ENCODE assay signal across 15 cellular contexts in the genomic region with DNA sequence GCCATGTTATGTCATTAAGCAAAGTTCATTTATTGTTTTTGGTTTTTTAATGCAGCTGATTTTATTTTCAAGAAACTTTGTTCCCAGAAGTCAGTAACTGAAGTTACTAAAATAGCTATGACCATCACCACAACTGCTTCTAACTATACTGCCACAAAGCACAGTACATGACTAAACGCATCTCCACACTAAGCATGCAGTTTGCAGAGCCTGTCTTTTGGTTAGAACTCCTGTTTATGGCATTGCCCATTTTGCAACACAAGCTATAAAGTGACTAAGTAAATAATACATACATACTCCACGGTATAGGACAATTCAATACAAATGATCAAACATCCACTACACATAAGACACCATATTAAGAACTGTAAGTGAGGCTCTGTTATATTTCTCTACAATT.
DNase-seq lines count a peak whose midpoint lies in the region; ATAC-seq and TF ChIP-seq lines count a peak whose summit lies in the region.
"Had no signal": no experiment of that assay in that cellular context is flagged by ENCODE, and none has a peak within 500 bp of the region (broad histone marks: within the 10 kb centered on the region; RNA-seq: fewer than 3 reads in every experiment).

No MANE protein-coding gene starts in this region.

- H4K8ac ChIP-seq in neuronal stem cell (ENCODE audit: low read depth, low read length): no peak overlapping the region

- no peaks in the 10 kb centered on the region for H3K27me3 Mint-ChIP-seq in activated T-cell treated with anti-CD3 and anti-CD28 coated beads, Interleukin-2, amount 50 U/mL, for 24 hours
- H3K27me3 Mint-ChIP-seq in brain (peaks cover 4% of the 10 kb centered on the region), osteocyte (ENCODE audit: unreplicated experiment) (no peaks in the 10 kb centered on the region)
- H3K27me3 Mint-ChIP-seq in natural killer cell treated with Interleukin-12 subunit alpha and Interleukin-12 subunit beta and Interleukin-15 and Interleukin-18, amount 100 ng/mL, for 72 hours: no peaks in the 10 kb centered on the region

- peak overlapping the region; percentile 8 for H3K27ac Mint-ChIP-seq in activated T-cell treated with anti-CD3 and anti-CD28 coated beads, Interleukin-2, amount 50 U/mL, for 24 hours
- H3K27ac Mint-ChIP-seq in brain (peak overlapping the region in 4 of 5 experiments; percentile 10 to 67 (median 36)), osteocyte (ENCODE audit: unreplicated experiment) (no peak overlapping the region)
- H3K27ac Mint-ChIP-seq in natural killer cell treated with Interleukin-12 subunit alpha and Interleukin-12 subunit beta and Interleukin-15 and Interleukin-18, amount 100 ng/mL, for 72 hours: peak overlapping the region; percentile 36 to 44

- CTCF ChIA-PET in HEK293 (lab: Yijun Ruan, JAX): interaction anchor here (0.6 to 1.5 kb wide), 2 partner anchors 7 to 13 kb away, joined by 3 to 4 read pairs; no protein-coding TSS in a partner anchor

- no peak for ATAC-seq in natural killer cell treated with Interleukin-12 subunit alpha and Interleukin-12 subunit beta and Interleukin-15 and Interleukin-18, amount 100 ng/mL, for 72 hours
- ATAC-seq in lower lobe of right lung: no peak

- H3K4me2 ChIP-seq in neuronal stem cell (ENCODE audit: insufficient read depth, low read length, poor library complexity, severe bottlenecking): no peak overlapping the region
- H3K4me2 ChIP-seq: KMS-11 had no signal

- no CpG with 5 or more reads among the region's 2 CpGs for whole genome bisulfite sequencing in neuronal stem cell (ENCODE audit: extremely low coverage in 2 of 2, insufficient read length in 2 of 2, insufficient replicate concordance in 1 of 2), 2 donors

- peaks cover 79% of the 10 kb centered on the region for H3K4me1 Mint-ChIP-seq in activated T-cell treated with anti-CD3 and anti-CD28 coated beads, Interleukin-2, amount 50 U/mL, for 24 hours (ENCODE audit: low read depth)
- H3K4me1 Mint-ChIP-seq in brain (peaks cover 43% of the 10 kb centered on the region), osteocyte (ENCODE audit: unreplicated experiment) (peaks cover 26% of the 10 kb centered on the region)
- peaks cover 25 to 38% of the 10 kb centered on the region in 2 donors for H3K4me1 Mint-ChIP-seq in natural killer cell treated with Interleukin-12 subunit alpha and Interleukin-12 subunit beta and Interleukin-15 and Interleukin-18, amount 100 ng/mL, for 72 hours (ENCODE audit: low read depth in 2 of 2)

- H3K4me3 Mint-ChIP-seq in activated T-cell treated with anti-CD3 and anti-CD28 coated beads, Interleukin-2, amount 50 U/mL, for 24 hours: no peak overlapping the region
- H3K4me3 Mint-ChIP-seq in brain: no peak overlapping the region
- no peak overlapping the region for H3K4me3 Mint-ChIP-seq in natural killer cell treated with Interleukin-12 subunit alpha and Interleukin-12 subunit beta and Interleukin-15 and Interleukin-18, amount 100 ng/mL, for 72 hours
- no peak overlapping the region for H3K4me3 Mint-ChIP-seq in osteocyte (ENCODE audit: unreplicated experiment)

- H2BK120ac ChIP-seq in neuronal stem cell (ENCODE audit: low read depth, low read length): no peak overlapping the region

- no peak overlapping the region for H3K14ac ChIP-seq in neuronal stem cell (ENCODE audit: low read length)

- intact Hi-C loops in lower lobe of right lung (cut with DNase I): no loop called here

- no peak overlapping the region for H3K4ac ChIP-seq in neuronal stem cell (ENCODE audit: low read length)

- H2BK5ac ChIP-seq in neuronal stem cell (ENCODE audit: low read length): no peak overlapping the region

- H3K23ac ChIP-seq in neuronal stem cell (ENCODE audit: low read depth, low read length, poor library complexity): no peak overlapping the region

- no peak overlapping the region for H2AK5ac ChIP-seq in neuronal stem cell (ENCODE audit: low read depth, low read length)

- H3K4me1 ChIP-seq in HEK293 (ENCODE audit: control insufficient read depth, insufficient read depth, low read length) (peaks cover 12% of the 10 kb centered on the region; the same call in 1 of the 2 replicates), lower lobe of right lung (peaks cover 6% of the 10 kb centered on the region), neuronal stem cell (ENCODE audit: control insufficient read depth in 2 of 2, insufficient read depth in 1 of 2, low read depth in 1 of 2, low read length in 2 of 2) (no peaks in the 10 kb centered on the region)

- H2BK15ac ChIP-seq in neuronal stem cell (ENCODE audit: low read length): no peak overlapping the region

- no peak overlapping the region for H3K27ac ChIP-seq in HEK293 (ENCODE audit: extremely low read depth, low read depth, low read length)
- H3K27ac ChIP-seq in lower lobe of right lung: no peak overlapping the region
- no peak overlapping the region for H3K27ac ChIP-seq in neuronal stem cell (replicated peaks; ENCODE audit: low read length)
- H3K27ac ChIP-seq: KMS-11 had no signal

- POLR2A ChIA-PET in HEK293 (lab: Yijun Ruan, JAX): no interaction called here

- peaks cover 2% of the 10 kb centered on the region for H3K9me3 Mint-ChIP-seq in activated T-cell treated with anti-CD3 and anti-CD28 coated beads, Interleukin-2, amount 50 U/mL, for 24 hours
- peaks cover 0 to 8% (median 5%) of the 10 kb centered on the region in 5 experiments for H3K9me3 Mint-ChIP-seq in brain
- H3K9me3 Mint-ChIP-seq in natural killer cell treated with Interleukin-12 subunit alpha and Interleukin-12 subunit beta and Interleukin-15 and Interleukin-18, amount 100 ng/mL, for 72 hours: no peaks in the 10 kb centered on the region
- H3K9me3 Mint-ChIP-seq in osteocyte (ENCODE audit: unreplicated experiment): no peaks in the 10 kb centered on the region

- H3K36me3 Mint-ChIP-seq in activated T-cell treated with anti-CD3 and anti-CD28 coated beads, Interleukin-2, amount 50 U/mL, for 24 hours (ENCODE audit: low read depth): peaks cover 2% of the 10 kb centered on the region
- H3K36me3 Mint-ChIP-seq in brain (peaks cover 34% of the 10 kb centered on the region), osteocyte (ENCODE audit: unreplicated experiment) (no peaks in the 10 kb centered on the region)
- no peaks in the 10 kb centered on the region for H3K36me3 Mint-ChIP-seq in natural killer cell treated with Interleukin-12 subunit alpha and Interleukin-12 subunit beta and Interleukin-15 and Interleukin-18, amount 100 ng/mL, for 72 hours

- H2BK12ac ChIP-seq in neuronal stem cell (ENCODE audit: low read length): no peak overlapping the region

- H3K27me3 ChIP-seq in lower lobe of right lung (ENCODE audit: low read depth): no peaks in the 10 kb centered on the region
- H3K27me3 ChIP-seq in neuronal stem cell (ENCODE audit: control insufficient read depth in 3 of 3, insufficient read depth in 3 of 3, low read depth in 1 of 3, low read length in 3 of 3): no peaks in the 10 kb centered on the region

- no peak for TF ChIP-seq CTCF in HEK293 (tag by site-specific recombination; IDR thresholded peaks at IDR 0.05)
- no peak for TF ChIP-seq CTCF in brain (conservative IDR thresholded peaks at IDR 0.05)
- TF ChIP-seq CTCF in osteocyte (IDR thresholded peaks at IDR 0.05): no peak
- TF ChIP-seq CTCF in lower lobe of right lung (IDR thresholded peaks at IDR 0.05): no peak

- no peak for DNase-seq in activated T-cell treated with anti-CD3 and anti-CD28 coated beads, Interleukin-2, amount 50 U/mL, for 24 hours
- DNase-seq in activated T-cell treated with anti-CD3 and anti-CD28 coated beads for 4 hours: no peak
- no peak for DNase-seq in natural killer cell treated with Interleukin-12 subunit alpha and Interleukin-12 subunit beta and Interleukin-15 and Interleukin-18, amount 100 ng/mL, for 72 hours (ENCODE audit: low spot score)
- DNase-seq in osteocyte (ENCODE audit: extremely low spot score, unreplicated experiment): no peak
- no peak for DNase-seq in lower lobe of right lung
- no peak for DNase-seq in neuronal stem cell (ENCODE audit: low spot score)
- DNase-seq: activated CD8-positive, alpha-beta memory T cell treated with anti-CD3 and anti-CD28 coated beads for 24 hours; AML-193; anterior cingulate cortex; NCI-H2081; posterior cingulate gyrus; stimulated activated CD4-positive, alpha-beta T cell treated with anti-CD3 and anti-CD28 coated beads, Interleukin-1b, Interleukin-23, amount 100 ng/mL, for 48 hours had no signal

- no peaks in the 10 kb centered on the region for H3K9me3 ChIP-seq in HEK293 (ENCODE audit: control insufficient read depth, insufficient read depth, low read depth, low read length)
- H3K9me3 ChIP-seq in lower lobe of right lung: no peaks in the 10 kb centered on the region
- H3K9me3 ChIP-seq in neuronal stem cell (replicated peaks in 1 of 2; ENCODE audit: control insufficient read depth in 2 of 2, insufficient read depth in 1 of 2, low read depth in 1 of 2, low read length in 2 of 2): no peaks in the 10 kb centered on the region

- H4K91ac ChIP-seq in neuronal stem cell (ENCODE audit: low read depth, low read length, poor library complexity): no peak overlapping the region

- no peak overlapping the region for H3K9ac ChIP-seq in neuronal stem cell (ENCODE audit: low read depth, low read length, poor library complexity)
- H3K9ac ChIP-seq: KMS-11 had no signal

- H3K4me3 ChIP-seq in HEK293 (ENCODE audit: low read depth, low read length) (no peak overlapping the region), lower lobe of right lung (no peak overlapping the region), neuronal stem cell (ENCODE audit: low read length in 2 of 2) (no peak overlapping the region)

- H3K36me3 ChIP-seq in HEK293 (ENCODE audit: control insufficient read depth in 2 of 2, insufficient read depth in 1 of 2, low read length in 2 of 2): no peaks in the 10 kb centered on the region
- no peaks in the 10 kb centered on the region for H3K36me3 ChIP-seq in lower lobe of right lung
- no peaks in the 10 kb centered on the region for H3K36me3 ChIP-seq in neuronal stem cell (replicated peaks in 1 of 2; ENCODE audit: control insufficient read depth in 2 of 2, insufficient read depth in 2 of 2, low read length in 2 of 2)

- H2AFZ ChIP-seq in neuronal stem cell (ENCODE audit: low read length): no peak overlapping the region

- no peak overlapping the region for H3K18ac ChIP-seq in neuronal stem cell (ENCODE audit: low read length)

- H3K79me1 ChIP-seq in neuronal stem cell (ENCODE audit: low read depth, low read length): no peaks in the 10 kb centered on the region

TF ChIP-seq in HEK293, 187 proteins besides CTCF, POLR2A, EP300 and RAD21 (continues in another document):
- TF ChIP-seq ZNF292 (tag by site-specific recombination; IDR thresholded peaks at IDR 0.05; ENCODE audit: borderline replicate concordance, low read depth) (no peak), KLF16 (tag by site-specific recombination; IDR thresholded peaks at IDR 0.05) (no peak)
